Comparison of ENCODE assay signal across 18 cellular contexts in the genomic region with DNA sequence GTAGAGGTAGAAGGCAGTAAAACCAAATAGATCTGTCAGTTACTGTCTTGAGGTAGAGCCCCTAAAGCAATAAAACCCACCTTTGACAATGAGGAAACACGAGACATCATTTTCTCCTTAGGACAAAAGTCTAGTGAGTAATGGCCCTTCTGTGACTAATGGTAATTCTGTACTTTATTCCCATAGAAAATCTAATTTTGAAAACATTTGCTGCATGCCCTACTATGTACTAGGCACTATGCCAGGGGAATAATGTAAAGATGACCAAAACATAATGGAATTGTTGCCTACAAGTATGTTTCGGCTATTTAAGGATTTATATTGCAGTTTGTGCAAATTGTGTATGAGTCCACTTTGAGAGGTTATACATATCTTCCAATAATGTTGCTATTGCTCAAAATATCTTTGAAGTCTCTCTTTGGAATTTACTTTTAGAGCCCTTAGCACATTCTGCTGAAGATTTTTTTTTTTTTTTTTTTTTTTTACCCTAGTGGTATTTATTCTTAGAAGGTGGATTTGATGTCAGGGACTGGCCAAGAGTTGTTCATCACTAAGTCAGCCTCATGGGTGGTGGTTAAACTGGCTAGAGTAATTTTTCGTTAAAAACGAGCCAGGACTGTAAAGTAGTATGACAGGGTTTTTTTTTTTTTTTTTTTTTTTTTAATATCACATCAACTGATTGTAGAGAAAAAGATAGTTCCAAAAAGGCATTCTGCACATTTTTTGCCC.
DNase-seq lines count a peak whose midpoint lies in the region; ATAC-seq and TF ChIP-seq lines count a peak whose summit lies in the region.
"Had no signal": no experiment of that assay in that cellular context is flagged by ENCODE, and none has a peak within 500 bp of the region (broad histone marks: within the 10 kb centered on the region; RNA-seq: fewer than 3 reads in every experiment).

No MANE protein-coding gene starts in this region.

- H3K4ac ChIP-seq in trophoblast cell (ENCODE audit: low read depth, low read length): no peak overlapping the region

- H2BK12ac ChIP-seq in trophoblast cell (ENCODE audit: low read length): no peak overlapping the region

- no peak overlapping the region for H2AK5ac ChIP-seq in trophoblast cell (ENCODE audit: low read length)

- H2BK5ac ChIP-seq in trophoblast cell (ENCODE audit: low read depth, low read length, poor library complexity): no peak overlapping the region

- no peak overlapping the region for H4K8ac ChIP-seq in trophoblast cell (ENCODE audit: low read depth, low read length)

- H4K12ac ChIP-seq in trophoblast cell (ENCODE audit: low read depth, low read length): no peak overlapping the region

- H3K9me3 ChIP-seq in Panc1 (ENCODE audit: control insufficient read depth, insufficient read depth, low read depth, low read length): peaks cover 8% of the 10 kb centered on the region; the same call in 1 of the 2 replicates
- no peaks in the 10 kb centered on the region for H3K9me3 ChIP-seq in osteoblast (ENCODE audit: low read depth, low read length)
- H3K9me3 ChIP-seq in trophoblast cell (ENCODE audit: insufficient read depth, low read depth, low read length): no peaks in the 10 kb centered on the region
- H3K9me3 ChIP-seq: left lung had no signal

- no CpG with 5 or more reads among the region's 4 CpGs for WGBS in trophoblast cell (ENCODE audit: extremely low coverage, insufficient coverage, insufficient read length)

- no peak overlapping the region for H4K91ac ChIP-seq in trophoblast cell (ENCODE audit: low read depth, low read length)

- peak overlapping the region; percentile 9 for H3K4me2 ChIP-seq in osteoblast (ENCODE audit: insufficient read depth, low read length)
- no peak overlapping the region for H3K4me2 ChIP-seq in trophoblast cell (ENCODE audit: low read length)

- no peak overlapping the region for H3K9ac ChIP-seq in trophoblast cell (ENCODE audit: low read length)

- H2BK120ac ChIP-seq in trophoblast cell (ENCODE audit: insufficient read depth, low read length, poor library complexity): no peak overlapping the region

- H3K27me3 ChIP-seq in Panc1 (ENCODE audit: control insufficient read depth, insufficient read depth, low read length): no peaks in the 10 kb centered on the region
- H3K27me3 ChIP-seq in osteoblast (ENCODE audit: insufficient read depth, low read length): no peaks in the 10 kb centered on the region
- H3K27me3 ChIP-seq in trophoblast cell (ENCODE audit: insufficient read depth, low read length): no peaks in the 10 kb centered on the region
- H3K27me3 ChIP-seq: left lung had no signal

- POLR2A ChIA-PET in Panc1 (lab: Charles Lee): interaction anchor here (0.7 kb wide), 1 partner anchor 139 kb away, joined by 4 read pairs; no protein-coding TSS in a partner anchor

- H3K27ac ChIP-seq in Panc1 (ENCODE audit: low read length) (peak overlapping the region; percentile 93), coronary artery (peak overlapping the region; percentile 64 to 72), osteoblast (ENCODE audit: low read depth, low read length) (peak overlapping the region; percentile 98), trophoblast cell (ENCODE audit: low read depth, low read length) (no peak overlapping the region)

- CTCF ChIA-PET in Panc1 (lab: Charles Lee): no interaction called here

- H3K36me3 ChIP-seq in Panc1 (ENCODE audit: control insufficient read depth, insufficient read depth, low read length) (no peaks in the 10 kb centered on the region), osteoblast (ENCODE audit: insufficient read depth, low read length) (no peaks in the 10 kb centered on the region), trophoblast cell (ENCODE audit: control insufficient read depth in 1 of 2, insufficient read depth in 2 of 2, low read length in 2 of 2) (no peaks in the 10 kb centered on the region)
- H3K36me3 ChIP-seq: left lung had no signal

- no peaks in the 10 kb centered on the region for H4K20me1 ChIP-seq in osteoblast (ENCODE audit: insufficient read depth, low read length)

- H3K4me1 ChIP-seq in Panc1 (ENCODE audit: control insufficient read depth, insufficient read depth, low read length): peaks cover 27% of the 10 kb centered on the region
- H3K4me1 ChIP-seq in osteoblast (ENCODE audit: insufficient read depth, low read length): peaks cover 71% of the 10 kb centered on the region
- peaks cover 3 to 11% of the 10 kb centered on the region in 2 experiments for H3K4me1 ChIP-seq in trophoblast cell (ENCODE audit: control insufficient read depth in 1 of 2, insufficient read depth in 2 of 2, low read length in 2 of 2)

- TF ChIP-seq CTCF in Panc1 (IDR thresholded peaks at IDR 0.05) (no peak), coronary artery (IDR thresholded peaks at IDR 0.05) (no peak), osteoblast (IDR thresholded peaks at IDR 0.05; ENCODE audit: extremely low read depth, low read depth, low read length) (no peak)

- no peak overlapping the region for H3K14ac ChIP-seq in trophoblast cell (ENCODE audit: low read length)

- no peak for ATAC-seq in Panc1
- ATAC-seq in HG03469 (IDR thresholded peaks at IDR 0.05; ENCODE audit: unreplicated experiment): no peak
- ATAC-seq in GM21381 (IDR thresholded peaks at IDR 0.05; ENCODE audit: unreplicated experiment): no peak
- ATAC-seq: activated CD8-positive, alpha-beta memory T cell treated with anti-CD3 and anti-CD28 coated beads, Interleukin-2, amount 10 ng/mL, durations not matched to agents 7 days and 5 days; left lung; sciatic nerve; stimulated activated naive B cell treated with anti-CD40 and anti-IgM and Interleukin-4, amounts not matched to agents 10 μg/mL and 1 μg/mL and 100 μg/mL, for 72 hours; T-cell had no signal

- peaks cover 3% of the 10 kb centered on the region for H3K79me1 ChIP-seq in trophoblast cell (ENCODE audit: low read length)

- no peak overlapping the region for H3K23ac ChIP-seq in trophoblast cell (ENCODE audit: low read length)

- H3K18ac ChIP-seq in trophoblast cell (ENCODE audit: low read length): no peak overlapping the region

- in situ Hi-C loops in Panc1 (cut with HindIII; ENCODE audit: low pct_unique_long_range_greater_than_20kb, low sequenced_read_pairs): no loop called here

- DNase-seq in EH (ENCODE audit: low read depth): peak; percentile 73
- DNase-seq in Panc1 (ENCODE audit: low read depth, low spot score): no peak
- no peak for DNase-seq in coronary artery (ENCODE audit: low spot score)
- no peak for DNase-seq in osteoblast (ENCODE audit: insufficient read length, low spot score, missing footprints)
- DNase-seq in GOT3 (lab: John Stamatoyannopoulos, UW): no peak
- DNase-seq in trophoblast cell: no peak
- DNase-seq: activated B cell treated with CpG ODN at 0.5 μM for 24 hours; activated CD8-positive, alpha-beta memory T cell treated with anti-CD3 and anti-CD28 coated beads, Interleukin-2, amount 10 ng/mL, durations not matched to agents 7 days and 5 days; central memory CD4-positive, alpha-beta T cell; hypothalamus; left lung; NCI-H1417; OCI-M1; stimulated activated naive B cell treated with anti-CD40 and anti-IgM and Interleukin-4, amounts not matched to agents 10 μg/mL and 1 μg/mL and 100 μg/mL, for 72 hours; T-cell had no signal

- no TSS peak for BruUV-seq in Panc1 (replicated peaks; lab: Mats Ljungman, UMichigan)

- H3K4me3 ChIP-seq in Panc1 (ENCODE audit: low read depth in 2 of 2, low read length in 2 of 2): no peak overlapping the region
- H3K4me3 ChIP-seq in coronary artery: no peak overlapping the region
- no peak overlapping the region for H3K4me3 ChIP-seq in osteoblast (ENCODE audit: insufficient read depth, low read length)
- H3K4me3 ChIP-seq in trophoblast cell (ENCODE audit: low read depth, low read length): no peak overlapping the region
- H3K4me3 ChIP-seq: left lung had no signal

- intact Hi-C loops in Panc1 (cut with micrococcal nuclease; ENCODE audit: unreplicated experiment): no loop called here

- H2AFZ ChIP-seq in osteoblast (ENCODE audit: low read length): no peak overlapping the region
- H2AFZ ChIP-seq in trophoblast cell (ENCODE audit: insufficient read depth, low read length, poor library complexity): no peak overlapping the region

- H3K79me2 ChIP-seq in osteoblast (ENCODE audit: insufficient read depth, low read length) (peaks cover 17% of the 10 kb centered on the region), trophoblast cell (ENCODE audit: control insufficient read depth, insufficient read depth, low read length, poor library complexity) (no peaks in the 10 kb centered on the region)
